Comparison of ENCODE assay signal across 3 cellular contexts in the genomic region with DNA sequence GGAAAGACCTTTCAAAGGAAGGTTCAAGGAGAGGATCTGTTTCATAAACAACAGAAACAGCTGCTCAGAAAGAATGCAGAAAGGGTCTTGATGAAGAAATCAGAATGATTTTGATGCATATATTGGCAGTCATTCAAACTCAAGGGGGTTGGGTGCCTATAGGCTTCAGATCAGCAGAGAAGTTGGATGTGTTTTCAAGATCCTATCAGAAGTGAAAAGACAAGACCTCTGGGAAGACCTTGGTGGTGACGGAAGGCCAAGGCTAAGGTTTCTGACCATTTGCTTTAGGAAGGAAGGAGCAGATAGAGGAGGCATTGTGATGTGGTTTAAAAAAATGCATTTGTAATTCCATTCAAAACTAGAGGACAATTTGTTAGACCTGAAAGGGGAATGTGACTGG.
TF ChIP-seq lines count a peak whose summit lies in the region.

No MANE protein-coding gene starts in this region.

TF ChIP-seq in liver, 16 proteins besides CTCF, POLR2A, EP300 and RAD21:
- TF ChIP-seq NR2F2 (IDR thresholded peaks at IDR 0.05): peak; percentile 59
- no peak for TF ChIP-seq JUND (IDR thresholded peaks at IDR 0.05)
- peak in 1 of 2 donors; percentile 4 for TF ChIP-seq RXRA (IDR thresholded peaks at IDR 0.05)
TF ChIP-seq in liver: peak in this region for 2.

TF ChIP-seq in HepG2, 621 proteins besides CTCF, POLR2A, EP300 and RAD21:
- TF ChIP-seq FOSL2 (CRISPR knock-in tag; IDR thresholded peaks at IDR 0.05): no peak
- no peak for TF ChIP-seq ZNF260 (CRISPR knock-in tag; IDR thresholded peaks at IDR 0.05; ENCODE audit: borderline replicate concordance, low read depth)
- no peak for TF ChIP-seq JUND (CRISPR knock-in tag; IDR thresholded peaks at IDR 0.05)
- no peak for TF ChIP-seq ZBTB21 (CRISPR knock-in tag; IDR thresholded peaks at IDR 0.05)
- no peak for TF ChIP-seq MEIS1 (CRISPR knock-in tag; IDR thresholded peaks at IDR 0.05; ENCODE audit: borderline replicate concordance)

TF ChIP-seq in endothelial cell of umbilical vein, 7 proteins besides CTCF, POLR2A, EP300 and RAD21:
- no peak for TF ChIP-seq EZH2 (IDR thresholded peaks at IDR 0.05; ENCODE audit: borderline replicate concordance, low read depth, low read length, severe bottlenecking)
- no peak for TF ChIP-seq POLR2AphosphoS5 (IDR thresholded peaks at IDR 0.05; ENCODE audit: insufficient read depth, low read depth, low read length)
- TF ChIP-seq JUN (IDR thresholded peaks at IDR 0.05; ENCODE audit: borderline replicate concordance, insufficient read depth, insufficient read length, low read depth): no peak
- no peak for TF ChIP-seq MYC (IDR thresholded peaks at IDR 0.05; ENCODE audit: low read depth, low read length)
- no peak for TF ChIP-seq FOS (IDR thresholded peaks at IDR 0.05; ENCODE audit: borderline replicate concordance, insufficient read depth, low read length)
- TF ChIP-seq GATA2 (IDR thresholded peaks at IDR 0.05; ENCODE audit: insufficient read depth, insufficient read length, low read depth, low read length): no peak
- TF ChIP-seq MAX (IDR thresholded peaks at IDR 0.05; ENCODE audit: insufficient read depth, insufficient read length): no peak
TF ChIP-seq in endothelial cell of umbilical vein: peak in this region for 0.
